ENCODE assay signal across 1 cellular context in genomic region chr12:110269622-110270124, GRCh38.
TF ChIP-seq lines count a peak whose summit lies in the region.

No MANE protein-coding gene starts in this region.

TF ChIP-seq in HEK293, 187 proteins besides CTCF, POLR2A, EP300 and RAD21 (continued from another document and continues in another):
- TF ChIP-seq PRDM4 (tag by site-specific recombination; IDR thresholded peaks at IDR 0.05) (no peak), ZNF48 (tag by site-specific recombination; IDR thresholded peaks at IDR 0.05) (no peak), ZNF792 (tag by site-specific recombination; IDR thresholded peaks at IDR 0.05) (no peak), SCRT2 (tag by site-specific recombination; IDR thresholded peaks at IDR 0.05) (no peak), MYNN (tag by site-specific recombination; IDR thresholded peaks at IDR 0.05; ENCODE audit: borderline replicate concordance) (no peak), YY2 (tag by site-specific recombination; IDR thresholded peaks at IDR 0.05) (no peak), ZNF248 (tag by site-specific recombination; IDR thresholded peaks at IDR 0.05) (no peak), ZNF707 (tag by site-specific recombination; IDR thresholded peaks at IDR 0.05) (no peak), HOXA7 (CRISPR knock-in tag; IDR thresholded peaks at IDR 0.05; ENCODE audit: borderline replicate concordance) (no peak), ZNF624 (tag by site-specific recombination; IDR thresholded peaks at IDR 0.05) (no peak), KLF8 (tag by site-specific recombination; IDR thresholded peaks at IDR 0.05) (0 out of 2 replicates have a peak, but pooled peaks have one; percentile 22), ZNF138 (tag by site-specific recombination; IDR thresholded peaks at IDR 0.05; ENCODE audit: borderline replicate concordance) (no peak), ZFP69B (tag by site-specific recombination; IDR thresholded peaks at IDR 0.05) (no peak), ZNF571 (tag by site-specific recombination; IDR thresholded peaks at IDR 0.05) (no peak), ZNF580 (tag by site-specific recombination; IDR thresholded peaks at IDR 0.05) (no peak), ZNF777 (tag by site-specific recombination; IDR thresholded peaks at IDR 0.05; ENCODE audit: borderline replicate concordance) (no peak), ZNF621 (tag by site-specific recombination; IDR thresholded peaks at IDR 0.05) (no peak), ZNF610 (tag by site-specific recombination; IDR thresholded peaks at IDR 0.05; ENCODE audit: borderline replicate concordance) (no peak), OVOL3 (tag by site-specific recombination; IDR thresholded peaks at IDR 0.05) (no peak), ZNF560 (tag by site-specific recombination; IDR thresholded peaks at IDR 0.05; ENCODE audit: borderline replicate concordance) (no peak), ZNF121 (tag by site-specific recombination; IDR thresholded peaks at IDR 0.05) (no peak), ZNF311 (tag by site-specific recombination; IDR thresholded peaks at IDR 0.05; ENCODE audit: borderline replicate concordance) (no peak), SP3 (tag by site-specific recombination; IDR thresholded peaks at IDR 0.05) (no peak), ZBTB8A (tag by site-specific recombination; IDR thresholded peaks at IDR 0.05) (no peak), SCRT1 (tag by site-specific recombination; IDR thresholded peaks at IDR 0.05; ENCODE audit: borderline replicate concordance) (no peak), ZNF791 (tag by site-specific recombination; IDR thresholded peaks at IDR 0.05) (no peak), ZNF501 (tag by site-specific recombination; IDR thresholded peaks at IDR 0.05) (0 out of 2 replicates have a peak, but pooled peaks have one; percentile 11), ZNF843 (tag by site-specific recombination; IDR thresholded peaks at IDR 0.05) (no peak), PRDM10 (tag by site-specific recombination; IDR thresholded peaks at IDR 0.05) (peak; percentile 92), ZNF785 (tag by site-specific recombination; IDR thresholded peaks at IDR 0.05) (no peak), BCL11B (tag by site-specific recombination; IDR thresholded peaks at IDR 0.05; ENCODE audit: low read depth) (no peak), OSR2 (tag by site-specific recombination; IDR thresholded peaks at IDR 0.05) (no peak), ZNF24 (tag by site-specific recombination; IDR thresholded peaks at IDR 0.05) (0 out of 2 replicates have a peak, but pooled peaks have one; percentile 50), ZNF366 (tag by site-specific recombination; conservative IDR thresholded peaks at IDR 0.05) (no peak), ZEB2 (tag by site-specific recombination; IDR thresholded peaks at IDR 0.05) (peak; percentile 32; the same call in 1 of the 2 replicates), KLF9 (tag by site-specific recombination; IDR thresholded peaks at IDR 0.05; ENCODE audit: low read depth) (no peak), ZSCAN23 (tag by site-specific recombination; IDR thresholded peaks at IDR 0.05) (no peak), ZSCAN4 (tag by site-specific recombination; IDR thresholded peaks at IDR 0.05) (no peak), ZNF324 (tag by site-specific recombination; IDR thresholded peaks at IDR 0.05) (0 out of 2 replicates have a peak, but pooled peaks have one; percentile 19), ZNF114 (tag by site-specific recombination; IDR thresholded peaks at IDR 0.05) (no peak)
- TF ChIP-seq, protein P1, sequence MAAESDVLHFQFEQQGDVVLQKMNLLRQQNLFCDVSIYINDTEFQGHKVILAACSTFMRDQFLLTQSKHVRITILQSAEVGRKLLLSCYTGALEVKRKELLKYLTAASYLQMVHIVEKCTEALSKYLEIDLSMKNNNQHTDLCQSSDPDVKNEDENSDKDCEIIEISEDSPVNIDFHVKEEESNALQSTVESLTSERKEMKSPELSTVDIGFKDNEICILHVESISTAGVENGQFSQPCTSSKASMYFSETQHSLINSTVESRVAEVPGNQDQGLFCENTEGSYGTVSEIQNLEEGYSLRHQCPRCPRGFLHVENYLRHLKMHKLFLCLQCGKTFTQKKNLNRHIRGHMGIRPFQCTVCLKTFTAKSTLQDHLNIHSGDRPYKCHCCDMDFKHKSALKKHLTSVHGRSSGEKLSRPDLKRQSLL (tag by site-specific recombination; IDR thresholded peaks at IDR 0.05): no peak
- TF ChIP-seq, protein P2, sequence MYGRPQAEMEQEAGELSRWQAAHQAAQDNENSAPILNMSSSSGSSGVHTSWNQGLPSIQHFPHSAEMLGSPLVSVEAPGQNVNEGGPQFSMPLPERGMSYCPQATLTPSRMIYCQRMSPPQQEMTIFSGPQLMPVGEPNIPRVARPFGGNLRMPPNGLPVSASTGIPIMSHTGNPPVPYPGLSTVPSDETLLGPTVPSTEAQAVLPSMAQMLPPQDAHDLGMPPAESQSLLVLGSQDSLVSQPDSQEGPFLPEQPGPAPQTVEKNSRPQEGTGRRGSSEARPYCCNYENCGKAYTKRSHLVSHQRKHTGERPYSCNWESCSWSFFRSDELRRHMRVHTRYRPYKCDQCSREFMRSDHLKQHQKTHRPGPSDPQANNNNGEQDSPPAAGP (tag by site-specific recombination; IDR thresholded peaks at IDR 0.05): peak; percentile 36; the same call in 1 of the 2 replicates
- TF ChIP-seq, protein P3, sequence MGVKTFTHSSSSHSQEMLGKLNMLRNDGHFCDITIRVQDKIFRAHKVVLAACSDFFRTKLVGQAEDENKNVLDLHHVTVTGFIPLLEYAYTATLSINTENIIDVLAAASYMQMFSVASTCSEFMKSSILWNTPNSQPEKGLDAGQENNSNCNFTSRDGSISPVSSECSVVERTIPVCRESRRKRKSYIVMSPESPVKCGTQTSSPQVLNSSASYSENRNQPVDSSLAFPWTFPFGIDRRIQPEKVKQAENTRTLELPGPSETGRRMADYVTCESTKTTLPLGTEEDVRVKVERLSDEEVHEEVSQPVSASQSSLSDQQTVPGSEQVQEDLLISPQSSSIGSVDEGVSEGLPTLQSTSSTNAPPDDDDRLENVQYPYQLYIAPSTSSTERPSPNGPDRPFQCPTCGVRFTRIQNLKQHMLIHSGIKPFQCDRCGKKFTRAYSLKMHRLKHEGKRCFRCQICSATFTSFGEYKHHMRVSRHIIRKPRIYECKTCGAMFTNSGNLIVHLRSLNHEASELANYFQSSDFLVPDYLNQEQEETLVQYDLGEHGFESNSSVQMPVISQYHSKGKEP (tag by site-specific recombination; IDR thresholded peaks at IDR 0.05): no peak
- TF ChIP-seq, protein P4, sequence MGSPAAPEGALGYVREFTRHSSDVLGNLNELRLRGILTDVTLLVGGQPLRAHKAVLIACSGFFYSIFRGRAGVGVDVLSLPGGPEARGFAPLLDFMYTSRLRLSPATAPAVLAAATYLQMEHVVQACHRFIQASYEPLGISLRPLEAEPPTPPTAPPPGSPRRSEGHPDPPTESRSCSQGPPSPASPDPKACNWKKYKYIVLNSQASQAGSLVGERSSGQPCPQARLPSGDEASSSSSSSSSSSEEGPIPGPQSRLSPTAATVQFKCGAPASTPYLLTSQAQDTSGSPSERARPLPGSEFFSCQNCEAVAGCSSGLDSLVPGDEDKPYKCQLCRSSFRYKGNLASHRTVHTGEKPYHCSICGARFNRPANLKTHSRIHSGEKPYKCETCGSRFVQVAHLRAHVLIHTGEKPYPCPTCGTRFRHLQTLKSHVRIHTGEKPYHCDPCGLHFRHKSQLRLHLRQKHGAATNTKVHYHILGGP (tag by site-specific recombination; IDR thresholded peaks at IDR 0.05): peak; percentile 33; the same call in 1 of the 2 replicates
- TF ChIP-seq, protein P5, sequence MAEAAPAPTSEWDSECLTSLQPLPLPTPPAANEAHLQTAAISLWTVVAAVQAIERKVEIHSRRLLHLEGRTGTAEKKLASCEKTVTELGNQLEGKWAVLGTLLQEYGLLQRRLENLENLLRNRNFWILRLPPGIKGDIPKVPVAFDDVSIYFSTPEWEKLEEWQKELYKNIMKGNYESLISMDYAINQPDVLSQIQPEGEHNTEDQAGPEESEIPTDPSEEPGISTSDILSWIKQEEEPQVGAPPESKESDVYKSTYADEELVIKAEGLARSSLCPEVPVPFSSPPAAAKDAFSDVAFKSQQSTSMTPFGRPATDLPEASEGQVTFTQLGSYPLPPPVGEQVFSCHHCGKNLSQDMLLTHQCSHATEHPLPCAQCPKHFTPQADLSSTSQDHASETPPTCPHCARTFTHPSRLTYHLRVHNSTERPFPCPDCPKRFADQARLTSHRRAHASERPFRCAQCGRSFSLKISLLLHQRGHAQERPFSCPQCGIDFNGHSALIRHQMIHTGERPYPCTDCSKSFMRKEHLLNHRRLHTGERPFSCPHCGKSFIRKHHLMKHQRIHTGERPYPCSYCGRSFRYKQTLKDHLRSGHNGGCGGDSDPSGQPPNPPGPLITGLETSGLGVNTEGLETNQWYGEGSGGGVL (tag by site-specific recombination; IDR thresholded peaks at IDR 0.05): peak; percentile 90
- TF ChIP-seq, protein P6, sequence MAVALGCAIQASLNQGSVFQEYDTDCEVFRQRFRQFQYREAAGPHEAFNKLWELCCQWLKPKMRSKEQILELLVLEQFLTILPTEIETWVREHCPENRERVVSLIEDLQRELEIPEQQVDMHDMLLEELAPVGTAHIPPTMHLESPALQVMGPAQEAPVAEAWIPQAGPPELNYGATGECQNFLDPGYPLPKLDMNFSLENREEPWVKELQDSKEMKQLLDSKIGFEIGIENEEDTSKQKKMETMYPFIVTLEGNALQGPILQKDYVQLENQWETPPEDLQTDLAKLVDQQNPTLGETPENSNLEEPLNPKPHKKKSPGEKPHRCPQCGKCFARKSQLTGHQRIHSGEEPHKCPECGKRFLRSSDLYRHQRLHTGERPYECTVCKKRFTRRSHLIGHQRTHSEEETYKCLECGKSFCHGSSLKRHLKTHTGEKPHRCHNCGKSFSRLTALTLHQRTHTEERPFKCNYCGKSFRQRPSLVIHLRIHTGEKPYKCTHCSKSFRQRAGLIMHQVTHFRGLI (tag by site-specific recombination; IDR thresholded peaks at IDR 0.05): no peak
